15 cellular contexts compared by ENCODE assay signal in the genomic region with DNA sequence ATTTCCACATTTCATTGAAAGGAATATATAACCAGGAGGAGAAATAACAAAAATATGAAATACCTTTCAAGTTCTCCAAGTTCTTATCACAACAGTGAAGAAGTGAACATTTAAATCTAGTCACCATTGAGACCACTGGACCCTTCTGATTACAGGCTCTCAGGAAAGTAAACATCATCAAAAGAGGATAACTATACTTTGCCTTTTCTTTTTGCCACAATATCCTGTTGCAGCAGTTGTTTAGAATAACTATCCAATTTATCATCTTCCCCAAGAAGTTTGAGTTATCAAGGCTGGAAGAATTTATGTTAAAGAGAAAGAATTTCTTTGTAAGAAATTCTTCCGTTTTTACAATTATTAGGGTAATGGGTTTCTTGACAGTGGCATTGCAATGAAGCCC. TPM values are rescaled to one million over a fixed set of nuclear protein-coding genes. Genes with fewer than 3 reads are reported as not detected.
DNase-seq lines count a peak whose midpoint lies in the region; ATAC-seq and TF ChIP-seq lines count a peak whose summit lies in the region.
"Had no signal": no experiment of that assay in that cellular context is flagged by ENCODE, and none has a peak within 500 bp of the region (broad histone marks: within the 10 kb centered on the region; RNA-seq: fewer than 3 reads in every experiment).

No MANE protein-coding gene starts in this region.

- TF ChIP-seq CTCF in testis (IDR thresholded peaks at IDR 0.05): no peak
- TF ChIP-seq CTCF in adrenal gland (IDR thresholded peaks at IDR 0.05): no peak

- no peak for TF ChIP-seq POLR2A in testis (IDR thresholded peaks at IDR 0.05)
- TF ChIP-seq POLR2A in adrenal gland (IDR thresholded peaks at IDR 0.05): no peak

- H3K4me1 ChIP-seq in BLaER1 (peaks cover 39% of the 10 kb centered on the region), testis (no peaks in the 10 kb centered on the region), adrenal gland (replicated peaks in 1 of 2) (peaks cover 0 to 10% of the 10 kb centered on the region in 2 donors)

- H4K20me1 ChIP-seq in BLaER1: peaks cover 4% of the 10 kb centered on the region; the same call in 1 of the 2 replicates

- no peaks in the 10 kb centered on the region for H3K9me3 ChIP-seq in BLaER1
- no peaks in the 10 kb centered on the region for H3K9me3 ChIP-seq in T-helper 17 cell (ENCODE audit: control insufficient read depth, low read length, poor library complexity, severe bottlenecking)
- no peaks in the 10 kb centered on the region for H3K9me3 ChIP-seq in testis
- no peaks in the 10 kb centered on the region for H3K9me3 ChIP-seq in adrenal gland (replicated peaks in 1 of 3)
- H3K9me3 ChIP-seq: HAP-1 had no signal

- no peaks in the 10 kb centered on the region for H3K27me3 Mint-ChIP-seq in IgD-negative memory B cell
- no peaks in the 10 kb centered on the region for H3K27me3 Mint-ChIP-seq in T-helper 17 cell
- H3K27me3 Mint-ChIP-seq in naive B cell: peaks cover 0 to 4% (median 0%) of the 10 kb centered on the region in 3 donors
- H3K27me3 Mint-ChIP-seq: CD4-positive, CD25-positive, alpha-beta regulatory T cell had no signal

- H3K4me3 ChIP-seq in BLaER1 (no peak overlapping the region), testis (no peak overlapping the region), adrenal gland (no peak overlapping the region)
- H3K4me3 ChIP-seq: HAP-1 had no signal

- DNase-seq in T-helper 17 cell (no peak), naive B cell (no peak), testis (no peak), LoVo (ENCODE audit: low spot score) (no peak), dedifferentiated amniotic fluid mesenchymal stem cell (ENCODE audit: extremely low spot score) (no peak), adrenal gland (no peak)
- DNase-seq: Calu3; CD4-positive, CD25-positive, alpha-beta regulatory T cell; DMS79 had no signal

- H3K9me3 Mint-ChIP-seq in IgD-negative memory B cell (no peaks in the 10 kb centered on the region), naive B cell (no peaks in the 10 kb centered on the region)
- H3K9me3 Mint-ChIP-seq: CD4-positive, CD25-positive, alpha-beta regulatory T cell had no signal

- intact Hi-C loops in testis (cut with DNase I; ENCODE audit: low total_unique reads): no loop called here
- intact Hi-C loops in adrenal gland (cut with DNase I): loop anchor here in 1 of 2 donors (10.0 kb wide), 1 partner anchor 187 kb away; a partner anchor contains a TSS

- no peak overlapping the region for H3K9ac ChIP-seq in BLaER1

- no peaks in the 10 kb centered on the region; the same call in 1 of the 2 replicates for H3K36me3 ChIP-seq in BLaER1
- H3K36me3 ChIP-seq in testis (ENCODE audit: low read depth, missing control alignments): no peaks in the 10 kb centered on the region
- no peaks in the 10 kb centered on the region for H3K36me3 ChIP-seq in adrenal gland (replicated peaks in 1 of 2)
- H3K36me3 ChIP-seq: HAP-1 had no signal

- H3K27me3 ChIP-seq in BLaER1: no peaks in the 10 kb centered on the region
- no peaks in the 10 kb centered on the region for H3K27me3 ChIP-seq in testis
- no peaks in the 10 kb centered on the region for H3K27me3 ChIP-seq in adrenal gland

- H3K27ac ChIP-seq in BLaER1: no peak overlapping the region
- H3K27ac ChIP-seq in testis: no peak overlapping the region
- no peak overlapping the region for H3K27ac ChIP-seq in adrenal gland
- H3K27ac ChIP-seq: 22Rv1 had no signal

- peak overlapping the region; percentile 90; the same call in 1 of the 2 replicates for H3K4me2 ChIP-seq in BLaER1

- WGBS in testis, 2 donors: 74 to 82% methylated on average over 1 of the region's 1 CpG
- 68 to 83% (median 78%) methylated on average over 1 of the region's 1 CpG for WGBS in adrenal gland, 4 donors

- H3K4me1 Mint-ChIP-seq in IgD-negative memory B cell: peaks cover 26 to 30% (median 29%) of the 10 kb centered on the region in 3 donors
- H3K4me1 Mint-ChIP-seq in T-helper 17 cell: peaks cover 17% of the 10 kb centered on the region
- H3K4me1 Mint-ChIP-seq in naive B cell: peaks cover 15 to 35% (median 21%) of the 10 kb centered on the region in 3 donors

- peak overlapping the region in 2 of 3 donors; percentile 16 to 34 for H3K27ac Mint-ChIP-seq in IgD-negative memory B cell
- peak overlapping the region; percentile 66 for H3K27ac Mint-ChIP-seq in T-helper 17 cell
- H3K27ac Mint-ChIP-seq in naive B cell: peak overlapping the region in 4 of 6 donors; percentile 4 to 73 (median 26)

- H3K4me3 Mint-ChIP-seq in IgD-negative memory B cell (peak overlapping the region in 1 of 4 donors; percentile 52), T-helper 17 cell (no peak overlapping the region), naive B cell (no peak overlapping the region)

- ATAC-seq in T-helper 17 cell (no peak), naive B cell (ENCODE audit: low read depth in 2 of 2) (no peak)
- ATAC-seq: HepG2 had no signal

- H3K36me3 Mint-ChIP-seq in IgD-negative memory B cell: peaks cover 2% of the 10 kb centered on the region
- no peaks in the 10 kb centered on the region for H3K36me3 Mint-ChIP-seq in T-helper 17 cell (ENCODE audit: low read depth)
- no peaks in the 10 kb centered on the region for H3K36me3 Mint-ChIP-seq in naive B cell
- H3K36me3 Mint-ChIP-seq: CD4-positive, CD25-positive, alpha-beta regulatory T cell had no signal

RNA-seq across cellular contexts. Expression of a gene that starts 3.6 kb away (rescaled TPM):
- polyA plus RNA-seq in IgD-negative memory B cell (0.89 TPM), naive B cell (ENCODE audit: low read depth in 6 of 6) (1 to 10 TPM in 1 of 6 donors, under 1 TPM in 5; 0.42 to 1.1 (median 0.95) TPM), testis (ENCODE audit: insufficient read depth, low read depth, low replicate concordance) (49.5 TPM), adrenal gland (1 to 10 TPM in 2 of 3 donors, under 1 TPM in 1; 0.59 to 1.4 (median 1.1) TPM)
- total RNA-seq in T-helper 17 cell (1 to 10 TPM; 2.1 to 3.3 TPM), testis (10 to 100 TPM in 1 of 2 donors, 1 to 10 TPM in 1; 7.5 to 11.9 TPM), adrenal gland (1 to 10 TPM in 2 of 8 donors, under 1 TPM in 5, not detected in 1; 0.14 to 1.8 (median 0.65) TPM)

RNA-seq across cellular contexts. Expression of a gene that starts 4.5 kb away (rescaled TPM):
- polyA plus RNA-seq in IgD-negative memory B cell (16.5 TPM), naive B cell (ENCODE audit: low read depth in 6 of 6) (10 to 100 TPM; 13.7 to 21.5 (median 16.3) TPM), testis (ENCODE audit: insufficient read depth, low read depth, low replicate concordance) (19.6 TPM), adrenal gland (1 to 10 TPM; 4.6 to 8.2 (median 7.5) TPM)
- total RNA-seq in T-helper 17 cell (10 to 100 TPM; 16.1 to 19.1 TPM), testis (10 to 100 TPM; 12.7 to 23.7 TPM), adrenal gland (10 to 100 TPM in 3 of 8 donors, 1 to 10 TPM in 5; 3.7 to 13.0 (median 6.7) TPM)
- total RNA-seq: A673 had no signal

RNA-seq across cellular contexts. Expression of a gene that starts 33.6 kb away (rescaled TPM):
- polyA plus RNA-seq in IgD-negative memory B cell: 29.2 TPM
- total RNA-seq in T-helper 17 cell: 10 to 100 TPM; 16.8 to 21.3 TPM
- polyA plus RNA-seq in naive B cell (ENCODE audit: low read depth in 6 of 6): 10 to 100 TPM; 21.3 to 40.1 (median 32.3) TPM
- total RNA-seq in testis: 10 to 100 TPM; 64.1 to 73.0 TPM
- 71.3 TPM for polyA plus RNA-seq in testis (ENCODE audit: insufficient read depth, low read depth, low replicate concordance)
- 10 to 100 TPM; 19.7 to 50.0 (median 44.1) TPM for total RNA-seq in adrenal gland
- 10 to 100 TPM; 20.9 to 76.4 (median 21.2) TPM for polyA plus RNA-seq in adrenal gland

Comparison
In these comparisons a context has a peak if more than half of its experiments do, and no peak if none do; other contexts are left out.
1. RNA of a gene that starts 3.6 kb away (polyA plus RNA-seq): 49.5 TPM in testis (single experiment); 0.59 to 1.4 TPM in adrenal gland, 0.42 to 1.1 TPM in naive B cell and 0.89 TPM in IgD-negative memory B cell (single experiment); every median in the first group is over 10 times any median in the second.
2. Peak in every context shown above with its lines, with median percentiles within 50 percentile points of each other: H3K27ac Mint-ChIP-seq.